ENCODE assay signal across 1 cellular context in the genomic region with DNA sequence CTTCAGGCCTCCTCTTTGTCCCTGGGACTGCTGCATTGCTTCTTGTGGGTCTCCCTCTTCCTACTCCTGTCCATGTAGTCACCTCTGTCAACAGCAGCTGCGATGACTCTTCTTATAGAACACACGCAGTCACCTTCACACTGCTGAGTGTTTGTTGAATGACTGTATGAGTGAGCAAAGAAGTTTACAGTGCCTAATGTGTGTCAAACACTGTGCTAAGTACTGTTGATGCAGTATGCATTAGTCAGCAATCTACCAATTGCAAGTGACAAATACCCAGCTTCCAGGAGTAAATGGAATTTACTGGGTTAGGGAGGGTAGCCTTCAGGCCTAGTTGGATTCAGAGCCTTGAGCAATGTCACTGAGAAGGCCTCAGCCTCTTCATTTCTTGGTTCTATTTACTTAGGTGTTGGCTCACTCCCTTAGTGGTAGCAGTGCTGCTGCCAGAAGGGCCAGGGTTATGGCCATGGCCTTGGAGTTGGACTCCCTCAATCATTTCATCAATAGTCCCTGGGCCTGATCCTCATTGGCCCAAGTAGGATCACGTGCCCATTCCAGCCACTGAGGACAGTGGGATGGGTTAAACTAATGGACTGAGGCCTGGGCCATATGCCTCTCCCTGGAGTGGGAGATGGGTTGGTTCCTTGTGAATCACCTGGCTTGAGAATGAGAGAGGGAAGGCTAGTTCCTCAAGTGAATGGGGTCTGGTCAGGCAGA.
TF ChIP-seq lines count a peak whose summit lies in the region.

No MANE protein-coding gene starts in this region.

TF ChIP-seq in K562, 482 proteins besides CTCF, POLR2A, EP300 and RAD21 (continued from another document):
- TF ChIP-seq HEY1 (CRISPR knock-in tag; IDR thresholded peaks at IDR 0.05; ENCODE audit: borderline replicate concordance) (no peak), ZNF3 (CRISPR knock-in tag; IDR thresholded peaks at IDR 0.05) (peak; percentile 77)
- TF ChIP-seq, protein P1, sequence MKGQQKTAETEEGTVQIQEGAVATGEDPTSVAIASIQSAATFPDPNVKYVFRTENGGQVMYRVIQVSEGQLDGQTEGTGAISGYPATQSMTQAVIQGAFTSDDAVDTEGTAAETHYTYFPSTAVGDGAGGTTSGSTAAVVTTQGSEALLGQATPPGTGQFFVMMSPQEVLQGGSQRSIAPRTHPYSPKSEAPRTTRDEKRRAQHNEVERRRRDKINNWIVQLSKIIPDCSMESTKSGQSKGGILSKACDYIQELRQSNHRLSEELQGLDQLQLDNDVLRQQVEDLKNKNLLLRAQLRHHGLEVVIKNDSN (CRISPR knock-in tag; IDR thresholded peaks at IDR 0.05): peak; percentile 88
